19 cellular contexts compared by ENCODE assay signal in the genomic region with DNA sequence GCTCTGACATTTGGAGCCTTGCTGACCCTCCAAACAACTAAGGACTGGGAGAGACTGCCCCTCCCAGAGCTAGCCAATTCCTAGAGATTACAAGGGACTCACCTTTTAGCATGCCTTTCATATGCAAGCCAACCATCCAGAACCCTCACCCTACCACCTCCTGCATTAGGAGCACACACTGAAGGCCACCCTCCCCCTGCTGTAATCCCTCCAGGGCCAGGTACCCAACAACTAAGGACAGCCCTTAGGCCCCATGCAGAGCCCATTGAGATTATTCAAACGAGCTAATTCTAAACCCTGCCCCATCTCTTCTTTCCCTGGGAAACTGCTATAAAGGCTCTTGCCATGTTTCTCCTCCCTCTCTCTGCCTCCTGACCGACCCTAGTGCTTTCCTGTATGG.
"Had no signal": no experiment of that assay in that cellular context is flagged by ENCODE, and none has a peak within 500 bp of the region (broad histone marks: within the 10 kb centered on the region; RNA-seq: fewer than 3 reads in every experiment).

No MANE protein-coding gene starts in this region.

- DNase-seq: effector memory CD4-positive, alpha-beta T cell; kidney glomerular epithelial cell; naive thymus-derived CD4-positive, alpha-beta T cell; nephron progenitor cell; posterior cingulate gyrus; spleen; stimulated activated CD4-positive, alpha-beta T cell treated with anti-CD3 and anti-CD28 coated beads, Interleukin-15, amount 100 ng/mL, for 24 hours; stimulated activated CD4-positive, alpha-beta T cell treated with anti-CD3 and anti-CD28 coated beads, Interleukin-1b, Interleukin-23, amount 100 ng/mL, for 48 hours; stimulated activated CD4-positive, alpha-beta T cell treated with anti-CD3 and anti-CD28 coated beads, Interleukin-4, amount 100 ng/mL, for 24 hours; tibial artery; upper lobe of left lung; uterus had no signal

- H3K4me1 Mint-ChIP-seq: naive thymus-derived CD4-positive, alpha-beta T cell; stimulated activated memory B cell treated with anti-CD40 and anti-IgM and Interleukin-4, amounts not matched to agents 10 μg/mL and 1 μg/mL and 100 μg/mL, for 72 hours had no signal

- H3K36me3 Mint-ChIP-seq: naive thymus-derived CD4-positive, alpha-beta T cell; stimulated activated memory B cell treated with anti-CD40 and anti-IgM and Interleukin-4, amounts not matched to agents 10 μg/mL and 1 μg/mL and 100 μg/mL, for 72 hours had no signal

- H3K4me3 ChIP-seq: esophagus muscularis mucosa, hepatocyte, spleen, tibial artery, upper lobe of left lung, uterus had no signal

- H3K27ac ChIP-seq: epithelial cell of prostate, esophagus muscularis mucosa, hepatocyte, neutrophil, spleen, tibial artery, upper lobe of left lung, uterus had no signal

- H3K27me3 Mint-ChIP-seq: stimulated activated memory B cell treated with anti-CD40 and anti-IgM and Interleukin-4, amounts not matched to agents 10 μg/mL and 1 μg/mL and 100 μg/mL, for 72 hours; stimulated activated naive CD8-positive, alpha-beta T cell treated with anti-CD3 and anti-CD28 coated beads, Interleukin-15, Interleukin-2, amounts not matched to agents 100 ng/mL and 50 ng/mL, for 24 hours had no signal

- H3K27ac Mint-ChIP-seq: naive thymus-derived CD4-positive, alpha-beta T cell; nephron progenitor cell; stimulated activated memory B cell treated with anti-CD40 and anti-IgM and Interleukin-4, amounts not matched to agents 10 μg/mL and 1 μg/mL and 100 μg/mL, for 72 hours; stimulated activated naive CD8-positive, alpha-beta T cell treated with anti-CD3 and anti-CD28 coated beads, Interleukin-15, Interleukin-2, amounts not matched to agents 100 ng/mL and 50 ng/mL, for 24 hours had no signal

- ATAC-seq: naive thymus-derived CD4-positive, alpha-beta T cell; sciatic nerve; stimulated activated memory B cell treated with anti-CD40 and anti-IgM and Interleukin-4, amounts not matched to agents 10 μg/mL and 1 μg/mL and 100 μg/mL, for 72 hours had no signal

- H3K4me3 Mint-ChIP-seq: naive thymus-derived CD4-positive, alpha-beta T cell; nephron progenitor cell; stimulated activated memory B cell treated with anti-CD40 and anti-IgM and Interleukin-4, amounts not matched to agents 10 μg/mL and 1 μg/mL and 100 μg/mL, for 72 hours; stimulated activated naive CD8-positive, alpha-beta T cell treated with anti-CD3 and anti-CD28 coated beads, Interleukin-15, Interleukin-2, amounts not matched to agents 100 ng/mL and 50 ng/mL, for 24 hours had no signal

- H3K9me3 ChIP-seq: neutrophil, uterus had no signal

- H3K4me1 ChIP-seq: spleen, upper lobe of left lung, uterus had no signal

- H3K27me3 ChIP-seq: esophagus muscularis mucosa, hepatocyte, neutrophil, spleen, tibial artery, upper lobe of left lung, uterus had no signal

- H3K36me3 ChIP-seq: esophagus muscularis mucosa, neutrophil, spleen, tibial artery, upper lobe of left lung, uterus had no signal
